In genomic region chr3:127697531-127698240, GRCh38 we compare ENCODE assay signal across 8 cellular contexts.
DNase-seq lines count a peak whose midpoint lies in the region; ATAC-seq and TF ChIP-seq lines count a peak whose summit lies in the region.

No MANE protein-coding gene starts in this region.

- ATAC-seq in HG02938 (IDR thresholded peaks at IDR 0.05; ENCODE audit: unreplicated experiment), result peak; percentile 71

- TF ChIP-seq CTCF in epithelial cell of esophagus (IDR thresholded peaks at IDR 0.05; ENCODE audit: insufficient read depth, low read depth, low read length, missing control alignments), result no peak

- peak; percentile 40 for DNase-seq in NCI-H345 (lab: John Stamatoyannopoulos, UW)
- no peak for DNase-seq in NCI-H345 treated with DMSO at 0.1 percent for 48 hours (lab: John Stamatoyannopoulos, UW; ENCODE audit: unreplicated experiment)
- peak; percentile 40 for DNase-seq in NCI-H2227 treated with DMSO at 0.1 percent for 48 hours (lab: John Stamatoyannopoulos, UW)
- DNase-seq in activated CD4-positive, alpha-beta T cell treated with anti-CD3 and anti-CD28 coated beads, Interleukin-2, amount 50 U/mL, for 1 hour, result peak; percentile 30
- peak; percentile 56 for DNase-seq in epithelial cell of esophagus (ENCODE audit: low read depth)
- peak; percentile 70 for DNase-seq in middle frontal gyrus (ENCODE audit: extremely low spot score, low spot score)
- peak; percentile 86 for DNase-seq in stromal cell of bone marrow (ENCODE audit: low read depth)

- no peak overlapping the region for H3K4me3 ChIP-seq in epithelial cell of esophagus (ENCODE audit: low read length)
